ENCODE assay signal across 25 cellular contexts in the genomic region with DNA sequence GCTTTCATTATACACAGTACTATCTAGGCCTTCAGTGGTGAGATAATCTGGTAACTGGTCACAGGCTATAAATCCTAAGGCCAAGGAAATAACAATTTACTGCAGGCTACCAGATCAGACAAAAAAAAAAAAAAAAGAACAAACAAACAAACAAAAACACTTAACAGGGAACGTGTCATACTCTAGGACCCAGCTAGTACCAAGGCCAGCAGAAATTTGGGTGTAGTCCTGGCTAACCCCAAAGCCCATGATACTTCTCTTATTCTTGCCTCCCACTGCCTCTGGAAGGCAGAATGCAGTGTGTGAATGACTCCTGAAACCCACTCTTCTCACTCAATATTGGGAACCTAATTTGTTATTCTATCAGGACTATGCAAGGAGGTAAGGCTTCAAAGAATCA. TPM values are rescaled to one million over a fixed set of nuclear protein-coding genes. Genes with fewer than 3 reads are reported as not detected.
"Had no signal": no experiment of that assay in that cellular context is flagged by ENCODE, and none has a peak within 500 bp of the region (broad histone marks: within the 10 kb centered on the region; RNA-seq: fewer than 3 reads in every experiment).

No MANE protein-coding gene starts in this region.

- ATAC-seq: activated CD4-positive, alpha-beta T cell treated with anti-CD3 and anti-CD28 coated beads for 36 hours; activated naive CD4-positive, alpha-beta T cell treated with anti-CD3 and anti-CD28 coated beads, Interleukin-2, amount 50 U/mL, for 72 hours; activated T-helper 17 cell treated with anti-CD3 and anti-CD28 coated beads, Interleukin-2, amount 50 U/mL, for 72 hours; left colon; natural killer cell; stimulated activated naive B cell treated with anti-CD40 and anti-IgM and Interleukin-4, amounts not matched to agents 10 μg/mL and 1 μg/mL and 100 μg/mL, for 72 hours had no signal

- H3K27ac ChIP-seq: parathyroid adenoma, testis had no signal

- H3K9me3 ChIP-seq: heart right ventricle, testis had no signal

- H3K9ac ChIP-seq: parathyroid adenoma had no signal

- H3K4me3 ChIP-seq: heart right ventricle, lung, testis had no signal

- DNase-seq: activated B cell treated with CpG ODN at 0.5 μM for 24 hours; activated CD4-positive, alpha-beta T cell treated with anti-CD3 and anti-CD28 coated beads for 36 hours; activated CD4-positive, alpha-beta T cell treated with anti-CD3 and anti-CD28 coated beads, Interleukin-2, amount 50 U/mL, for 4 hours; activated CD8-positive, alpha-beta memory T cell treated with anti-CD3 and anti-CD28 coated beads for 24 hours; activated CD8-positive, alpha-beta memory T cell treated with anti-CD3 and anti-CD28 coated beads, Interleukin-2, amount 50 U/mL, for 4 hours; activated T-cell treated with anti-CD3 and anti-CD28 coated beads, Interleukin-2, amount 50 U/mL, for 24 hours; aorta; caudate nucleus; dermis blood vessel endothelial cell; effector CD8-positive, alpha-beta T cell; erythroblast; foreskin fibroblast; left colon; natural killer cell; small intestine; stimulated activated CD4-positive, alpha-beta T cell treated with anti-CD3 and anti-CD28 coated beads, Interleukin-15, amount 100 ng/mL, for 24 hours; stimulated activated naive B cell treated with anti-CD40 and anti-IgM and Interleukin-4, amounts not matched to agents 10 μg/mL and 1 μg/mL and 100 μg/mL, for 72 hours; T-helper 9 cell; testis had no signal

- H3K4me1 ChIP-seq: parathyroid adenoma, testis had no signal

- H3K79me2 ChIP-seq: parathyroid adenoma had no signal

- H3K27me3 ChIP-seq: heart right ventricle, testis had no signal

RNA-seq across cellular contexts. Expression of gene ST3GAL6, which starts 53.7 kb away (rescaled TPM):
- total RNA-seq: activated B cell treated with CpG ODN at 0.5 μM for 24 hours; activated CD4-positive, alpha-beta T cell treated with anti-CD3 and anti-CD28 coated beads for 36 hours; activated T-helper 17 cell treated with anti-CD3 and anti-CD28 coated beads, Interleukin-2, amount 50 U/mL, for 72 hours; T-helper 1 cell treated with Interleukin-12 subunit alpha and Interleukin-12 subunit beta and Interleukin-4 antibody, amounts not matched to agents 30 ng/mL and 1 ng/mL, for 36 hours had no signal
